ENCODE assay signal across 1 cellular context in genomic region chr3:101561630-101562328, GRCh38.
TF ChIP-seq lines count a peak whose summit lies in the region.

TRMT10C (plus strand) TSS chr3:101561868; CDS start chr3:101564782, 2,914 bp downstream.

TF ChIP-seq in K562, 482 proteins besides CTCF, POLR2A, EP300 and RAD21 (continued from another document):
- TF ChIP-seq CEBPZ (IDR thresholded peaks at IDR 0.05; ENCODE audit: borderline replicate concordance, low read depth, low read length): no peak
- no peak for TF ChIP-seq IRF9 (tag; IDR thresholded peaks at IDR 0.05)
- no peak for TF ChIP-seq ID3 (CRISPR knock-in tag; IDR thresholded peaks at IDR 0.05)
- no peak for TF ChIP-seq ID3 (tag; IDR thresholded peaks at IDR 0.05)
- TF ChIP-seq STAG1 (CRISPR knock-in tag; IDR thresholded peaks at IDR 0.05; ENCODE audit: borderline replicate concordance): no peak
- TF ChIP-seq KLF10 (CRISPR knock-in tag; IDR thresholded peaks at IDR 0.05): no peak
- TF ChIP-seq FOXA1 (IDR thresholded peaks at IDR 0.05; ENCODE audit: borderline replicate concordance): no peak
- peak; percentile 97 for TF ChIP-seq ZBTB40 (IDR thresholded peaks at IDR 0.05)
- TF ChIP-seq ZBTB40 (CRISPR knock-in tag; IDR thresholded peaks at IDR 0.05): no peak
- TF ChIP-seq RBFOX2 (IDR thresholded peaks at IDR 0.05; ENCODE audit: low read depth, low read length): peak; percentile 90
- TF ChIP-seq USF1 (CRISPR knock-in tag; IDR thresholded peaks at IDR 0.05): no peak
- peak in 1 of 2 experiments; percentile 84; a peak in 2 of 4 replicates for TF ChIP-seq HDAC1 (IDR thresholded peaks at IDR 0.05)
- TF ChIP-seq NFRKB (IDR thresholded peaks at IDR 0.05; ENCODE audit: low read depth): no peak
- no peak for TF ChIP-seq PRDM10 (IDR thresholded peaks at IDR 0.05; ENCODE audit: partially characterized antibody)
- peak; percentile 83 for TF ChIP-seq E2F8 (IDR thresholded peaks at IDR 0.05; ENCODE audit: low read depth, partially characterized antibody)
